Comparison of ENCODE assay signal across 8 cellular contexts in the genomic region with DNA sequence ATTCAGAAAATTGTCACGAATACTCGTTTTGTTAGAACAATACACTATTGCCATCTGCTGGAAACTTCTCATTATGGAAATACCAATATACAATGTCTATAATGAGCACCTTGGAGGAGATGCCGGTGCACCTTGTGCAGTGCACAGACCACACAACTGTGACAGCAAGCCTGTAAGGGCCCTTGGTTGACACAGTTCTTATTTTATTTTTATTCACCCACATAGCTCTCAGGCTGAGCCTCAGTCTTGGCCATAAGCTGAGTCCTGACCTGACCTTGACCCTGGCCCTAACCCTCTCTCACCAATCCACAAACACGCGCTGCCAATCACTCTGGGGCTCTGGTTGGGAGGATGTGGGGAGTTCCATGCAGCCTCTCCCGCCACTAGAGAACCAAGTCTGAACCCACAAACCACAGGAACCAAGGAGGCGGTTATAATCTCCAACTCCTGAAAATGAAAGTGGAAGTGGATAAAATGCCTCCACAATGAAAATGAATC. TPM values are rescaled to one million over a fixed set of nuclear protein-coding genes. Genes with fewer than 3 reads are reported as not detected.
A peak's percentile ranks its signal among the peaks of the same experiment; 100 is the strongest.
DNase-seq lines count a peak whose midpoint lies in the region; ATAC-seq, FAIRE-seq and TF ChIP-seq lines count a peak whose summit lies in the region.

No MANE protein-coding gene starts in this region.

- no peaks in the 10 kb centered on the region for H3K9me3 ChIP-seq in body of pancreas

- peaks cover 5% of the 10 kb centered on the region for H3K4me1 Mint-ChIP-seq in osteocyte (ENCODE audit: unreplicated experiment)
- H3K4me1 Mint-ChIP-seq in glutamatergic neuron (ENCODE audit: low read depth, unreplicated experiment) = peaks cover 17% of the 10 kb centered on the region

- intact Hi-C loops in body of pancreas (cut with DNase I) = no loop called here

- no peak for FAIRE-seq in H54 (lab: Jason Lieb, UNC)

- TF ChIP-seq CTCF in osteocyte (IDR thresholded peaks at IDR 0.05) (peak; percentile 16), body of pancreas (IDR thresholded peaks at IDR 0.05) (no peak), glutamatergic neuron (IDR thresholded peaks at IDR 0.05; ENCODE audit: partially characterized antibody, unreplicated experiment) (no peak)

- ATAC-seq in body of pancreas = no peak

- no peaks in the 10 kb centered on the region for H3K27me3 ChIP-seq in body of pancreas

- no peak overlapping the region for H3K27ac ChIP-seq in body of pancreas

- DNase-seq in ELR (ENCODE audit: low read depth) (peak; percentile 40), NCI-H69 (lab: John Stamatoyannopoulos, UW) (peak; percentile 6), osteocyte (ENCODE audit: extremely low spot score, unreplicated experiment) (no peak), H54 (ENCODE audit: insufficient read length, low spot score) (no peak), NCI-H748 (lab: John Stamatoyannopoulos, UW; ENCODE audit: unreplicated experiment) (no peak), body of pancreas (no peak), glutamatergic neuron (no peak)
- peak; percentile 24 for DNase-seq in activated naive CD4-positive, alpha-beta T cell treated with anti-CD3 and anti-CD28 coated beads, Interleukin-2, amount 50 U/mL, for 16 hours

- H3K4me3 Mint-ChIP-seq in osteocyte (ENCODE audit: unreplicated experiment) = no peak overlapping the region
- H3K4me3 Mint-ChIP-seq in glutamatergic neuron (ENCODE audit: unreplicated experiment) = no peak overlapping the region

- TF ChIP-seq POLR2A in H54 (IDR thresholded peaks at IDR 0.05; ENCODE audit: low read depth, low read length) (no peak), body of pancreas (IDR thresholded peaks at IDR 0.05) (no peak)

- H3K9me3 Mint-ChIP-seq in osteocyte (ENCODE audit: unreplicated experiment) (peaks cover 3% of the 10 kb centered on the region), glutamatergic neuron (ENCODE audit: unreplicated experiment) (peaks cover 3% of the 10 kb centered on the region)

- H3K27me3 Mint-ChIP-seq in osteocyte (ENCODE audit: unreplicated experiment) = peaks cover 4% of the 10 kb centered on the region
- peaks cover 3% of the 10 kb centered on the region for H3K27me3 Mint-ChIP-seq in glutamatergic neuron (ENCODE audit: unreplicated experiment)

- H3K36me3 ChIP-seq in body of pancreas (replicated peaks in 1 of 2; ENCODE audit: insufficient read depth in 1 of 2, low read depth in 2 of 2) = no peaks in the 10 kb centered on the region

- no peaks in the 10 kb centered on the region for H3K4me1 ChIP-seq in body of pancreas

- no peak overlapping the region for H3K4me3 ChIP-seq in body of pancreas

- H3K36me3 Mint-ChIP-seq in osteocyte (ENCODE audit: unreplicated experiment) (no peaks in the 10 kb centered on the region), glutamatergic neuron (ENCODE audit: unreplicated experiment) (no peaks in the 10 kb centered on the region)

- WGBS in body of pancreas, 2 donors = 51 to 62% methylated on average over 7 of the region's 7 CpGs

- no peak overlapping the region for H3K27ac Mint-ChIP-seq in osteocyte (ENCODE audit: unreplicated experiment)
- no peak overlapping the region for H3K27ac Mint-ChIP-seq in glutamatergic neuron (ENCODE audit: unreplicated experiment)

RNA-seq across cellular contexts. Expression of a gene that starts 7.6 kb away (rescaled TPM):
- total RNA-seq in osteocyte = not detected in 2 replicates
- total RNA-seq in body of pancreas = not detected
- 0.76 TPM for total RNA-seq in glutamatergic neuron (ENCODE audit: unreplicated experiment)

RNA-seq across cellular contexts. Expression of a gene that starts 16.9 kb away (rescaled TPM):
- total RNA-seq in osteocyte = 8.0 and 8.9 TPM in 2 replicates
- not detected for total RNA-seq in body of pancreas
- total RNA-seq in glutamatergic neuron (ENCODE audit: unreplicated experiment) = 28.4 TPM

Comparison
In these comparisons a context has a peak if more than half of its experiments do, and no peak if none do; other contexts are left out.
1. DNase-seq: peak in ELR (single experiment), NCI-H69 (single experiment) and activated naive CD4-positive, alpha-beta T cell treated with anti-CD3 and anti-CD28 coated beads, Interleukin-2, amount 50 U/mL, for 16 hours (single experiment); none in osteocyte (single experiment), H54 (single experiment), NCI-H748 (single experiment), body of pancreas (0 of 4) and glutamatergic neuron (single experiment).